1 cellular context compared by ENCODE assay signal in the genomic region with DNA sequence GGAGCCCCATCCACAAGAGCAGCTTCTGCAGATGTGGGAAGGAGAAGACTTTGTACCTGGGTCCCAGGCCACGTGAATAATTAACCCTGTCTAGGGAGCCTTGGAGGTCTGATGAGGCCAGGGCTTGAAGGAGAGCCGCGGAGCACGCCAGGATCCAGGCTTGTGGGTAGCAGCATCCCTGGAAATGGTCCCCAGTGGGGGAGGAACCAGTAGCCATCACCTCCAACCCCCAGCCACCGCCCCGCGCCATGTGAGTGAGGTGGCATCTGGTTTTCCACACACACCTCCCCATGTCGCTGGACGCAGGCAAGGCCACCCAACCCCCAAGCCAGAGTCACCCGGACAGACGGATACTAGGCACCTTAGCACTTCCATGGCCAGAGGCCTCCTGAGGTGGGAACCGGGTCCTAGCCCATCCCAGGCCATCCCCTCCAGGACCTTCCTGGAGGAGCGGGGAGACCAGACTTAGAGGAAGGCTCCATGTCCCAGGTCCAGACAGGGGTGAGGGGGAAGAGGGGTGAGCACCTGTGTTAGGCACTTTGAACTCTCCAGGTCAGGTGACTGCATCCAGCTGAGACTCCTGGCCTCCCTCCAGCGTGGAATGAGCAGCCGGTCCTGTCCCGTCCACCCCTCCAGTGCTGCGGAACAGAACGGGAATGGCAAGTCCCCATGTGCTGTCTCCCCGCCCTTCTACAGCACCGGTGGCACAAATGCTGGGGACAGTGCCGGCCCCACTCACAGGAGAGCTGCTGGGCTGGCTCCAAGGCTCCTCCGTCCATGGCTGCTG.
A peak's percentile ranks its signal among the peaks of the same experiment; 100 is the strongest.
TF ChIP-seq lines count a peak whose summit lies in the region.

No MANE protein-coding gene starts in this region.

TF ChIP-seq in HepG2, 621 proteins besides CTCF, POLR2A, EP300 and RAD21 (continued from another document and continues in another):
- TF ChIP-seq, protein P1, sequence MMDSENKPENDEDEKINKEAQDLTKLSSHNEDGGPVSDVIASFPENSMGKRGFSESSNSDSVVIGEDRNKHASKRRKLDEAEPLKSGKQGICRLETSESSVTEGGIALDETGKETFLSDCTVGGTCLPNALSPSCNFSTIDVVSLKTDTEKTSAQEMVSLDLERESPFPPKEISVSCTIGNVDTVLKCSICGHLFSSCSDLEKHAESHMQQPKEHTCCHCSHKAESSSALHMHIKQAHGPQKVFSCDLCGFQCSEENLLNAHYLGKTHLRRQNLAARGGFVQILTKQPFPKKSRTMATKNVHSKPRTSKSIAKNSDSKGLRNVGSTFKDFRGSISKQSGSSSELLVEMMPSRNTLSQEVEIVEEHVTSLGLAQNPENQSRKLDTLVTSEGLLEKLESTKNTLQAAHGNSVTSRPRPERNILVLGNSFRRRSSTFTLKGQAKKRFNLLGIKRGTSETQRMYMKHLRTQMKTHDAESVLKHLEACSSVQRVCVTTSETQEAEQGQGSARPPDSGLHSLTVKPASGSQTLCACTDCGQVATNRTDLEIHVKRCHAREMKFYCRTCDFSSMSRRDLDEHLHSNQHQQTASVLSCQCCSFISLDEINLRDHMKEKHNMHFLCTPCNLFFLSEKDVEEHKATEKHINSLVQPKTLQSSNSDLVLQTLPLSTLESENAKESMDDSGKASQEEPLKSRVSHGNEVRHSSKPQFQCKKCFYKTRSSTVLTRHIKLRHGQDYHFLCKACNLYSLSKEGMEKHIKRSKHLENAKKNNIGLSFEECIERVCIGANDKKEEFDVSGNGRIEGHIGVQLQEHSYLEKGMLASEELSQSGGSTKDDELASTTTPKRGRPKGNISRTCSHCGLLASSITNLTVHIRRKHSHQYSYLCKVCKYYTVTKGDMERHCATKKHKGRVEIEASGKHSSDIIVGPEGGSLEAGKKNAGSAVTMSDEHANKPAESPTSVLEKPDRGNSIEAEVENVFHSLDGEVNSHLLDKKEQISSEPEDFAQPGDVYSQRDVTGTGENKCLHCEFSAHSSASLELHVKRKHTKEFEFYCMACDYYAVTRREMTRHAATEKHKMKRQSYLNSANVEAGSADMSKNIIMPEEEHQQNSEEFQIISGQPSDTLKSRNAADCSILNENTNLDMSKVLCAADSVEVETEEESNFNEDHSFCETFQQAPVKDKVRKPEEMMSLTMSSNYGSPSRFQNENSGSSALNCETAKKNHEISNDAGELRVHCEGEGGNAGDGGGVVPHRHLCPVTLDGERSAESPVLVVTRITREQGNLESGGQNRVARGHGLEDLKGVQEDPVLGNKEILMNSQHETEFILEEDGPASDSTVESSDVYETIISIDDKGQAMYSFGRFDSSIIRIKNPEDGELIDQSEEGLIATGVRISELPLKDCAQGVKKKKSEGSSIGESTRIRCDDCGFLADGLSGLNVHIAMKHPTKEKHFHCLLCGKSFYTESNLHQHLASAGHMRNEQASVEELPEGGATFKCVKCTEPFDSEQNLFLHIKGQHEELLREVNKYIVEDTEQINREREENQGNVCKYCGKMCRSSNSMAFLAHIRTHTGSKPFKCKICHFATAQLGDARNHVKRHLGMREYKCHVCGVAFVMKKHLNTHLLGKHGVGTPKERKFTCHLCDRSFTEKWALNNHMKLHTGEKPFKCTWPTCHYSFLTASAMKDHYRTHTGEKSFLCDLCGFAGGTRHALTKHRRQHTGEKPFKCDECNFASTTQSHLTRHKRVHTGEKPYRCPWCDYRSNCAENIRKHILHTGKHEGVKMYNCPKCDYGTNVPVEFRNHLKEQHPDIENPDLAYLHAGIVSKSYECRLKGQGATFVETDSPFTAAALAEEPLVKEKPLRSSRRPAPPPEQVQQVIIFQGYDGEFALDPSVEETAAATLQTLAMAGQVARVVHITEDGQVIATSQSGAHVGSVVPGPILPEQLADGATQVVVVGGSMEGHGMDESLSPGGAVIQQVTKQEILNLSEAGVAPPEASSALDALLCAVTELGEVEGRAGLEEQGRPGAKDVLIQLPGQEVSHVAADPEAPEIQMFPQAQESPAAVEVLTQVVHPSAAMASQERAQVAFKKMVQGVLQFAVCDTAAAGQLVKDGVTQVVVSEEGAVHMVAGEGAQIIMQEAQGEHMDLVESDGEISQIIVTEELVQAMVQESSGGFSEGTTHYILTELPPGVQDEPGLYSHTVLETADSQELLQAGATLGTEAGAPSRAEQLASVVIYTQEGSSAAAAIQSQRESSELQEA (CRISPR knock-in tag; IDR thresholded peaks at IDR 0.05; ENCODE audit: not compliant biosample characterization): no peak
- TF ChIP-seq RNF2 (conservative IDR thresholded peaks at IDR 0.05; ENCODE audit: low read depth) (no peak), FOSL2 (CRISPR knock-in tag; IDR thresholded peaks at IDR 0.05) (no peak), PAX8 (CRISPR knock-in tag; IDR thresholded peaks at IDR 0.05; ENCODE audit: borderline replicate concordance) (no peak), FOXP1 (IDR thresholded peaks at IDR 0.05) (no peak), FOXP1 (CRISPR knock-in tag; IDR thresholded peaks at IDR 0.05) (no peak), KDM1A (CRISPR knock-in tag; IDR thresholded peaks at IDR 0.05) (no peak), SAP130 (CRISPR knock-in tag; IDR thresholded peaks at IDR 0.05; ENCODE audit: low read depth) (peak; percentile 16; the same call in 1 of the 2 replicates), ZNF772 (CRISPR knock-in tag; IDR thresholded peaks at IDR 0.05) (no peak), SRF (IDR thresholded peaks at IDR 0.05; ENCODE audit: low read depth, low read length) (no peak), DMAP1 (CRISPR knock-in tag; IDR thresholded peaks at IDR 0.05) (0 out of 2 replicates have a peak, but pooled peaks have one; percentile 45), SMARCC2 (IDR thresholded peaks at IDR 0.05) (no peak), IRX3 (CRISPR knock-in tag; IDR thresholded peaks at IDR 0.05; ENCODE audit: borderline replicate concordance, low read depth) (no peak), CHD4 (IDR thresholded peaks at IDR 0.05; ENCODE audit: borderline replicate concordance, low read length) (no peak), RXRA (CRISPR knock-in tag; IDR thresholded peaks at IDR 0.05) (peak; percentile 31; the same call in 1 of the 2 replicates), NR2C2 (CRISPR knock-in tag; IDR thresholded peaks at IDR 0.05; ENCODE audit: borderline replicate concordance) (no peak)
- TF ChIP-seq, protein P2, sequence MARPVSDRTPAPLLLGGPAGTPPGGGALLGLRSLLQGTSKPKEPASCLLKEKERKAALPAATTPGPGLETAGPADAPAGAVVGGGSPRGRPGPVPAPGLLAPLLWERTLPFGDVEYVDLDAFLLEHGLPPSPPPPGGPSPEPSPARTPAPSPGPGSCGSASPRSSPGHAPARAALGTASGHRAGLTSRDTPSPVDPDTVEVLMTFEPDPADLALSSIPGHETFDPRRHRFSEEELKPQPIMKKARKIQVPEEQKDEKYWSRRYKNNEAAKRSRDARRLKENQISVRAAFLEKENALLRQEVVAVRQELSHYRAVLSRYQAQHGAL (CRISPR knock-in tag; IDR thresholded peaks at IDR 0.05; ENCODE audit: not compliant biosample characterization): no peak
- TF ChIP-seq, protein P3, sequence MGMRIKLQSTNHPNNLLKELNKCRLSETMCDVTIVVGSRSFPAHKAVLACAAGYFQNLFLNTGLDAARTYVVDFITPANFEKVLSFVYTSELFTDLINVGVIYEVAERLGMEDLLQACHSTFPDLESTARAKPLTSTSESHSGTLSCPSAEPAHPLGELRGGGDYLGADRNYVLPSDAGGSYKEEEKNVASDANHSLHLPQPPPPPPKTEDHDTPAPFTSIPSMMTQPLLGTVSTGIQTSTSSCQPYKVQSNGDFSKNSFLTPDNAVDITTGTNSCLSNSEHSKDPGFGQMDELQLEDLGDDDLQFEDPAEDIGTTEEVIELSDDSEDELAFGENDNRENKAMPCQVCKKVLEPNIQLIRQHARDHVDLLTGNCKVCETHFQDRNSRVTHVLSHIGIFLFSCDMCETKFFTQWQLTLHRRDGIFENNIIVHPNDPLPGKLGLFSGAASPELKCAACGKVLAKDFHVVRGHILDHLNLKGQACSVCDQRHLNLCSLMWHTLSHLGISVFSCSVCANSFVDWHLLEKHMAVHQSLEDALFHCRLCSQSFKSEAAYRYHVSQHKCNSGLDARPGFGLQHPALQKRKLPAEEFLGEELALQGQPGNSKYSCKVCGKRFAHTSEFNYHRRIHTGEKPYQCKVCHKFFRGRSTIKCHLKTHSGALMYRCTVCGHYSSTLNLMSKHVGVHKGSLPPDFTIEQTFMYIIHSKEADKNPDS (CRISPR knock-in tag; IDR thresholded peaks at IDR 0.05): no peak
- TF ChIP-seq, protein P4, sequence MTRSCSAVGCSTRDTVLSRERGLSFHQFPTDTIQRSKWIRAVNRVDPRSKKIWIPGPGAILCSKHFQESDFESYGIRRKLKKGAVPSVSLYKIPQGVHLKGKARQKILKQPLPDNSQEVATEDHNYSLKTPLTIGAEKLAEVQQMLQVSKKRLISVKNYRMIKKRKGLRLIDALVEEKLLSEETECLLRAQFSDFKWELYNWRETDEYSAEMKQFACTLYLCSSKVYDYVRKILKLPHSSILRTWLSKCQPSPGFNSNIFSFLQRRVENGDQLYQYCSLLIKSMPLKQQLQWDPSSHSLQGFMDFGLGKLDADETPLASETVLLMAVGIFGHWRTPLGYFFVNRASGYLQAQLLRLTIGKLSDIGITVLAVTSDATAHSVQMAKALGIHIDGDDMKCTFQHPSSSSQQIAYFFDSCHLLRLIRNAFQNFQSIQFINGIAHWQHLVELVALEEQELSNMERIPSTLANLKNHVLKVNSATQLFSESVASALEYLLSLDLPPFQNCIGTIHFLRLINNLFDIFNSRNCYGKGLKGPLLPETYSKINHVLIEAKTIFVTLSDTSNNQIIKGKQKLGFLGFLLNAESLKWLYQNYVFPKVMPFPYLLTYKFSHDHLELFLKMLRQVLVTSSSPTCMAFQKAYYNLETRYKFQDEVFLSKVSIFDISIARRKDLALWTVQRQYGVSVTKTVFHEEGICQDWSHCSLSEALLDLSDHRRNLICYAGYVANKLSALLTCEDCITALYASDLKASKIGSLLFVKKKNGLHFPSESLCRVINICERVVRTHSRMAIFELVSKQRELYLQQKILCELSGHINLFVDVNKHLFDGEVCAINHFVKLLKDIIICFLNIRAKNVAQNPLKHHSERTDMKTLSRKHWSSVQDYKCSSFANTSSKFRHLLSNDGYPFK (CRISPR knock-in tag; IDR thresholded peaks at IDR 0.05; ENCODE audit: borderline replicate concordance): peak; percentile 52; the same call in 1 of the 2 replicates
- TF ChIP-seq, protein P5, sequence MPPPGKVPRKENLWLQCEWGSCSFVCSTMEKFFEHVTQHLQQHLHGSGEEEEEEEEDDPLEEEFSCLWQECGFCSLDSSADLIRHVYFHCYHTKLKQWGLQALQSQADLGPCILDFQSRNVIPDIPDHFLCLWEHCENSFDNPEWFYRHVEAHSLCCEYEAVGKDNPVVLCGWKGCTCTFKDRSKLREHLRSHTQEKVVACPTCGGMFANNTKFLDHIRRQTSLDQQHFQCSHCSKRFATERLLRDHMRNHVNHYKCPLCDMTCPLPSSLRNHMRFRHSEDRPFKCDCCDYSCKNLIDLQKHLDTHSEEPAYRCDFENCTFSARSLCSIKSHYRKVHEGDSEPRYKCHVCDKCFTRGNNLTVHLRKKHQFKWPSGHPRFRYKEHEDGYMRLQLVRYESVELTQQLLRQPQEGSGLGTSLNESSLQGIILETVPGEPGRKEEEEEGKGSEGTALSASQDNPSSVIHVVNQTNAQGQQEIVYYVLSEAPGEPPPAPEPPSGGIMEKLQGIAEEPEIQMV (CRISPR knock-in tag; IDR thresholded peaks at IDR 0.05; ENCODE audit: low read depth): no peak
- TF ChIP-seq, protein P6, sequence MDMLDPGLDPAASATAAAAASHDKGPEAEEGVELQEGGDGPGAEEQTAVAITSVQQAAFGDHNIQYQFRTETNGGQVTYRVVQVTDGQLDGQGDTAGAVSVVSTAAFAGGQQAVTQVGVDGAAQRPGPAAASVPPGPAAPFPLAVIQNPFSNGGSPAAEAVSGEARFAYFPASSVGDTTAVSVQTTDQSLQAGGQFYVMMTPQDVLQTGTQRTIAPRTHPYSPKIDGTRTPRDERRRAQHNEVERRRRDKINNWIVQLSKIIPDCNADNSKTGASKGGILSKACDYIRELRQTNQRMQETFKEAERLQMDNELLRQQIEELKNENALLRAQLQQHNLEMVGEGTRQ (IDR thresholded peaks at IDR 0.05; ENCODE audit: low read depth, low read length): peak; percentile 57; the same call in 1 of the 2 replicates
- TF ChIP-seq, protein P6 (CRISPR knock-in tag; IDR thresholded peaks at IDR 0.05; ENCODE audit: borderline replicate concordance): peak; percentile 55; the same call in 1 of the 2 replicates
- TF ChIP-seq, protein P7, sequence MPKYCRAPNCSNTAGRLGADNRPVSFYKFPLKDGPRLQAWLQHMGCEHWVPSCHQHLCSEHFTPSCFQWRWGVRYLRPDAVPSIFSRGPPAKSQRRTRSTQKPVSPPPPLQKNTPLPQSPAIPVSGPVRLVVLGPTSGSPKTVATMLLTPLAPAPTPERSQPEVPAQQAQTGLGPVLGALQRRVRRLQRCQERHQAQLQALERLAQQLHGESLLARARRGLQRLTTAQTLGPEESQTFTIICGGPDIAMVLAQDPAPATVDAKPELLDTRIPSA (CRISPR knock-in tag; IDR thresholded peaks at IDR 0.05; ENCODE audit: borderline replicate concordance): no peak
- TF ChIP-seq, protein P8, sequence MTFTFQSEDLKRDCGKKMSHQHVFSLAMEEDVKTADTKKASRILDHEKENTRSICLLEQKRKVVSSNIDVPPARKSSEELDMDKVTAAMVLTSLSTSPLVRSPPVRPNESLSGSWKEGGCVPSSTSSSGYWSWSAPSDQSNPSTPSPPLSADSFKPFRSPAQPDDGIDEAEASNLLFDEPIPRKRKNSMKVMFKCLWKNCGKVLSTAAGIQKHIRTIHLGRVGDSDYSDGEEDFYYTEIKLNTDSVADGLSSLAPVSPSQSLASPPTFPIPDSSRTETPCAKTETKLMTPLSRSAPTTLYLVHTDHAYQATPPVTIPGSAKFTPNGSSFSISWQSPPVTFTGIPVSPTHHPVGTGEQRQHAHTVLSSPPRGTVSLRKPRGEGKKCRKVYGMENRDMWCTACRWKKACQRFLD (CRISPR knock-in tag; IDR thresholded peaks at IDR 0.05; ENCODE audit: borderline replicate concordance): no peak
- TF ChIP-seq, protein P9, sequence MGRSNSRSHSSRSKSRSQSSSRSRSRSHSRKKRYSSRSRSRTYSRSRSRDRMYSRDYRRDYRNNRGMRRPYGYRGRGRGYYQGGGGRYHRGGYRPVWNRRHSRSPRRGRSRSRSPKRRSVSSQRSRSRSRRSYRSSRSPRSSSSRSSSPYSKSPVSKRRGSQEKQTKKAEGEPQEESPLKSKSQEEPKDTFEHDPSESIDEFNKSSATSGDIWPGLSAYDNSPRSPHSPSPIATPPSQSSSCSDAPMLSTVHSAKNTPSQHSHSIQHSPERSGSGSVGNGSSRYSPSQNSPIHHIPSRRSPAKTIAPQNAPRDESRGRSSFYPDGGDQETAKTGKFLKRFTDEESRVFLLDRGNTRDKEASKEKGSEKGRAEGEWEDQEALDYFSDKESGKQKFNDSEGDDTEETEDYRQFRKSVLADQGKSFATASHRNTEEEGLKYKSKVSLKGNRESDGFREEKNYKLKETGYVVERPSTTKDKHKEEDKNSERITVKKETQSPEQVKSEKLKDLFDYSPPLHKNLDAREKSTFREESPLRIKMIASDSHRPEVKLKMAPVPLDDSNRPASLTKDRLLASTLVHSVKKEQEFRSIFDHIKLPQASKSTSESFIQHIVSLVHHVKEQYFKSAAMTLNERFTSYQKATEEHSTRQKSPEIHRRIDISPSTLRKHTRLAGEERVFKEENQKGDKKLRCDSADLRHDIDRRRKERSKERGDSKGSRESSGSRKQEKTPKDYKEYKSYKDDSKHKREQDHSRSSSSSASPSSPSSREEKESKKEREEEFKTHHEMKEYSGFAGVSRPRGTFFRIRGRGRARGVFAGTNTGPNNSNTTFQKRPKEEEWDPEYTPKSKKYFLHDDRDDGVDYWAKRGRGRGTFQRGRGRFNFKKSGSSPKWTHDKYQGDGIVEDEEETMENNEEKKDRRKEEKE (IDR thresholded peaks at IDR 0.05): no peak
